In genomic region chr2:222430071-222430470, GRCh38 we compare ENCODE assay signal across 33 cellular contexts. TPM values are rescaled to one million over a fixed set of nuclear protein-coding genes. Genes with fewer than 3 reads are reported as not detected.
"Had no signal": no experiment of that assay in that cellular context is flagged by ENCODE, and none has a peak within 500 bp of the region (broad histone marks: within the 10 kb centered on the region; RNA-seq: fewer than 3 reads in every experiment).

No MANE protein-coding gene starts in this region.

- FAIRE-seq: colon, endometrium, endothelial cell of umbilical vein, frontal cortex had no signal

- H3K9me3 ChIP-seq: colonic mucosa, esophagus muscularis mucosa, esophagus squamous epithelium, gastrocnemius medialis, gastroesophageal sphincter, heart left ventricle, heart right ventricle had no signal

- DNase-seq: colonic mucosa; cortex of kidney; dermis blood vessel endothelial cell; dorsolateral prefrontal cortex; effector CD4-positive, alpha-beta T cell; effector CD8-positive, alpha-beta T cell; effector memory CD4-positive, alpha-beta T cell; effector memory CD8-positive, alpha-beta T cell; endodermal cell; erythroblast; esophagus squamous epithelium; foreskin fibroblast; foreskin keratinocyte; foreskin melanocyte; gastrocnemius medialis; glutamatergic neuron; head of caudate nucleus; heart left ventricle; heart right ventricle had no signal

- H3K4me3 ChIP-seq: colonic mucosa, coronary artery, dorsolateral prefrontal cortex, esophagus muscularis mucosa, esophagus squamous epithelium, gastrocnemius medialis, gastroesophageal sphincter, heart left ventricle, heart right ventricle had no signal

- H3K27me3 ChIP-seq: colonic mucosa had no signal

- H3K27ac ChIP-seq: colonic mucosa, coronary artery, dorsolateral prefrontal cortex, epithelial cell of prostate, esophagus muscularis mucosa, esophagus squamous epithelium, foreskin keratinocyte, gastrocnemius medialis, gastroesophageal sphincter, heart left ventricle, heart right ventricle had no signal

- H3K36me3 ChIP-seq: colonic mucosa, esophagus muscularis mucosa, esophagus squamous epithelium, gastrocnemius medialis, gastroesophageal sphincter, heart left ventricle, heart right ventricle had no signal

- H3K4me1 ChIP-seq: gastrocnemius medialis had no signal

- ATAC-seq: effector memory CD8-positive, alpha-beta T cell; esophagus mucosa; foreskin keratinocyte; gastrocnemius medialis; gastroesophageal sphincter; heart left ventricle; heart right ventricle had no signal

- H3K27ac Mint-ChIP-seq: dendritic cell treated with granulocyte-macrophage colony-stimulating factor and Interleukin-4, amounts not matched to agents 40 ng/mL and 50 ng/mL, for 4 days; effector memory CD8-positive, alpha-beta T cell; endodermal cell had no signal

- H3K4me3 Mint-ChIP-seq: dendritic cell treated with granulocyte-macrophage colony-stimulating factor and Interleukin-4, amounts not matched to agents 40 ng/mL and 50 ng/mL, for 4 days; effector memory CD8-positive, alpha-beta T cell; endodermal cell had no signal

- H3K9me3 Mint-ChIP-seq: dendritic cell treated with granulocyte-macrophage colony-stimulating factor and Interleukin-4, amounts not matched to agents 40 ng/mL and 50 ng/mL, for 4 days; effector memory CD8-positive, alpha-beta T cell had no signal

RNA-seq across cellular contexts. Expression of gene SGPP2, which starts 5.7 kb away (rescaled TPM):
- total RNA-seq: dermis microvascular lymphatic vessel endothelial cell, endodermal cell, endothelial cell of umbilical vein, fibroblast of lung, fibroblast of villous mesenchyme, glomerular endothelial cell had no signal
- polyA plus RNA-seq: endothelial cell of umbilical vein, fibroblast of lung had no signal
